ENCODE assay signal across 2 cellular contexts in the genomic region with DNA sequence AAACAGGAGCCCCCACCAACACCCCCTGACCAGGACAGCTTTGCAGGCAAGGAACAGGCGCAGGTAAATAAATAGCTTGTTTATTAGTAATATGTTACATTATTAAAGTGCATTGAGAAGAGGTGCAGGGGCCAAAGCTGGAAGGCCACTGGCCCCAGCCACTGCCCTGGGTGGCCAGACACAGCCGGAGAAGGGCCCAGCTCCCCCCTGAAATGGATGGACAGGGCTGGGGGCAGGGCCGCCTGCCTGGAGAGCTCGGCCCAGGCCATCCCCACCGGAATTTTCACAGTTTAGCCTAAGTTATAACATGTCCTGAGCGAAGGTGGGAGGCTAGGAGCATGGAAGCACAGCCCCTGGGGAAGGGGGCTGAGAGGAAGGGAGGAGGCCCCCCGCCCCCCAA.
TF ChIP-seq lines count a peak whose summit lies in the region.

No MANE protein-coding gene starts in this region.

TF ChIP-seq in IMR-90, 13 proteins besides CTCF, POLR2A, EP300 and RAD21:
- no peak for TF ChIP-seq MXI1 (IDR thresholded peaks at IDR 0.05; ENCODE audit: borderline replicate concordance, low read depth, low read length)
- no peak for TF ChIP-seq SMC3 (IDR thresholded peaks at IDR 0.05; ENCODE audit: low read depth, low read length)

TF ChIP-seq in GM12878, 131 proteins besides CTCF, POLR2A, EP300 and RAD21:
- TF ChIP-seq POLR2AphosphoS5 (IDR thresholded peaks at IDR 0.05; ENCODE audit: low read length) (peak; percentile 5; the same call in 1 of the 2 replicates), TARDBP (IDR thresholded peaks at IDR 0.05; ENCODE audit: borderline replicate concordance) (no peak)
